ENCODE assay signal across 9 cellular contexts in genomic region chr3:186425788-186426730, GRCh38.
A peak's percentile ranks its signal among the peaks of the same experiment; 100 is the strongest.
DNase-seq lines count a peak whose midpoint lies in the region; ATAC-seq, FAIRE-seq and TF ChIP-seq lines count a peak whose summit lies in the region.
"Had no signal": no experiment of that assay in that cellular context is flagged by ENCODE, and none has a peak within 500 bp of the region (broad histone marks: within the 10 kb centered on the region; RNA-seq: fewer than 3 reads in every experiment).

No MANE protein-coding gene starts in this region.

- H3K9me3 ChIP-seq in body of pancreas, result no peaks in the 10 kb centered on the region
- H3K9me3 ChIP-seq in muscle layer of duodenum (ENCODE audit: control insufficient read depth in 1 of 2, low read length in 2 of 2), result no peaks in the 10 kb centered on the region
- no peaks in the 10 kb centered on the region for H3K9me3 ChIP-seq in colonic mucosa

- FAIRE-seq in D721Med (lab: Jason Lieb, UNC), result no peak

- no peaks in the 10 kb centered on the region for H3K36me3 ChIP-seq in body of pancreas (replicated peaks in 1 of 2; ENCODE audit: insufficient read depth in 1 of 2, low read depth in 2 of 2)
- H3K36me3 ChIP-seq in muscle layer of duodenum (ENCODE audit: control insufficient read depth in 1 of 2, insufficient read depth in 2 of 2, low read length in 2 of 2), result no peaks in the 10 kb centered on the region
- no peaks in the 10 kb centered on the region for H3K36me3 ChIP-seq in colonic mucosa

- H3K4me1 ChIP-seq in body of pancreas (peaks cover 6% of the 10 kb centered on the region), muscle layer of duodenum (ENCODE audit: control insufficient read depth in 1 of 2, insufficient read depth in 2 of 2, low read length in 2 of 2) (peaks cover 0 to 33% of the 10 kb centered on the region in 2 donors), colonic mucosa (no peaks in the 10 kb centered on the region)

- peak; percentile 36 for TF ChIP-seq CTCF in D721Med (IDR thresholded peaks at IDR 0.05; ENCODE audit: insufficient read depth, missing control alignments)
- peak in 3 of 7 experiments; percentile 13 to 26 (median 17) for TF ChIP-seq CTCF in body of pancreas (IDR thresholded peaks at IDR 0.05)
- peak in 11 of 56 donors; percentile 8 to 41 (median 16) for TF ChIP-seq CTCF in dorsolateral prefrontal cortex (IDR thresholded peaks at IDR 0.05 in 54 of 56, conservative IDR thresholded peaks at IDR 0.05 in 2 of 56; ENCODE audit: low read depth in 1 of 56, partially characterized antibody in 56 of 56)
- TF ChIP-seq CTCF in colonic mucosa (IDR thresholded peaks at IDR 0.05), result no peak

- no peak for DNase-seq in D721Med (ENCODE audit: insufficient read length, low spot score)
- DNase-seq in HT1080 (ENCODE audit: low read depth), result peak; percentile 27
- DNase-seq in body of pancreas, result no peak
- no peak for DNase-seq in dorsolateral prefrontal cortex
- DNase-seq in colonic mucosa, result no peak
- no peak for DNase-seq in NCI-H1436 treated with DMSO at 0.1 percent for 48 hours (lab: John Stamatoyannopoulos, UW)
- DNase-seq: foreskin melanocyte had no signal

- 60 to 75% methylated on average over 10 of the region's 10 CpGs for WGBS in body of pancreas, 2 donors

- H3K27me3 ChIP-seq in body of pancreas (no peaks in the 10 kb centered on the region), muscle layer of duodenum (ENCODE audit: low read depth, low read length) (no peaks in the 10 kb centered on the region), dorsolateral prefrontal cortex (no peaks in the 10 kb centered on the region), colonic mucosa (no peaks in the 10 kb centered on the region)

- intact Hi-C loops in body of pancreas (cut with DNase I) (no loop called here), dorsolateral prefrontal cortex (cut with DNase I) (no loop called here), colonic mucosa (cut with DNase I) (no loop called here)

- H3K9ac ChIP-seq in colonic mucosa (ENCODE audit: low read depth in 2 of 2, low read length in 2 of 2), result no peak overlapping the region

- ATAC-seq in body of pancreas, result peak; percentile 27
- ATAC-seq in HG03097 (IDR thresholded peaks at IDR 0.05; ENCODE audit: low FRiP score, unreplicated experiment), result no peak

- H3K4me3 ChIP-seq in body of pancreas (no peak overlapping the region), muscle layer of duodenum (ENCODE audit: low read depth in 1 of 2, low read length in 2 of 2) (no peak overlapping the region), dorsolateral prefrontal cortex (no peak overlapping the region), colonic mucosa (no peak overlapping the region)

- peak overlapping the region in 1 of 4 donors; percentile 1 for H3K27ac ChIP-seq in body of pancreas
- H3K27ac ChIP-seq in muscle layer of duodenum (ENCODE audit: low read length), result peak overlapping the region; percentile 5
- peak overlapping the region in 2 of 59 donors; percentile 0 to 34 for H3K27ac ChIP-seq in dorsolateral prefrontal cortex
- no peak overlapping the region for H3K27ac ChIP-seq in colonic mucosa

- no peak for TF ChIP-seq POLR2A in body of pancreas (IDR thresholded peaks at IDR 0.05)
